In the genomic region with DNA sequence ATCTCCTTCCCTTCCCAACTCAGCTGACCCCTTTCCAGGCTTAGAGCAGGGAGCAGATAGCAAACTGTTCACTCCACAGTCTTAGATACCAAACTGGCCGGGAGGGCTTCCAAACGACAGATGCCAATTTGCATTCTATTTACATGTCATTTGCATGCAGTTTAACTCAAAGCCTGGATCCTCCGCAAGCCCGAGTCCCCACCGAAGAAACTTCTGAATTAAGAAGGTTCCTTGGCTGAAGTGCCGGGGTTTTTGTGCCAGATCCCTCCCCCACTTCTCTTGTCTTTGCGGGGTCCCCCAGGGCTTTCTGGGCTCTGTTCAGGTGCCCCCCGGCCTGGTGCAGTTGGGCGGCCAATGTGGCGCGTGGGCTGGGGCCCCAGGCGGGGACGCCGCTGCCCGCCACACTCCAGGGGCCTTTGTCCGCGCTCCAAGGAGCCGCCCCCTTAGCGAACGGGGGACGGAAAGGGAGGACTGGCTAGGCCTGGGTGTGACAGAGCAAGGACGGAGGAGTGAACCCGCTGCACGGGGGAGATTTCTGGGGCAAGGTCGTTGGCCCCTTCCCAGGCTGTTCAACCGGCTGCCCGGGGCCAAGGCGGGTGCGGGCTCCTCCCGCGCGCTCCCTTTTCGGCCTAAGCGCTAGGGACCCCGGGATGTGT, we compare ENCODE assay signal across 8 cellular contexts. TPM values are rescaled to one million over a fixed set of nuclear protein-coding genes. Genes with fewer than 3 reads are reported as not detected.
A peak's percentile ranks its signal among the peaks of the same experiment; 100 is the strongest.
DNase-seq lines count a peak whose midpoint lies in the region; TF ChIP-seq lines count a peak whose summit lies in the region.

No MANE protein-coding gene starts in this region.

- DNase-seq in AG09309 (ENCODE audit: low read depth), result no peak
- DNase-seq in MG63, result no peak
- peak; percentile 62 for DNase-seq in cerebellum (ENCODE audit: low spot score)
- peak; percentile 36 to 58 for DNase-seq in lung microvascular endothelial cell (ENCODE audit: low read depth in 2 of 2)
- peak; percentile 52 to 65 for DNase-seq in thyroid gland
- no peak for DNase-seq in germinal center (ENCODE audit: low spot score)
- DNase-seq in NK-92 (lab: John Stamatoyannopoulos, UW; ENCODE audit: unreplicated experiment), result no peak
- DNase-seq in SW480 (ENCODE audit: low spot score), result no peak

- H3K9me3 ChIP-seq in MG63 (no peaks in the 10 kb centered on the region), thyroid gland (no peaks in the 10 kb centered on the region)

- H3K4me1 ChIP-seq in thyroid gland, result peaks cover 12 to 15% of the 10 kb centered on the region in 2 donors

- H3K27ac ChIP-seq in thyroid gland, result peak overlapping the region; percentile 27 to 71 (median 56)

- H3K27me3 ChIP-seq in MG63 (no peaks in the 10 kb centered on the region), thyroid gland (no peaks in the 10 kb centered on the region)

- intact Hi-C loops in thyroid gland (cut with DNase I), result loop anchor here (5.0 kb wide), 1 partner anchor 166 kb away; the partner anchor contains the start of genes IQCK and KNOP1

- peak in 1 of 2 donors; percentile 28 for TF ChIP-seq POLR2A in thyroid gland (IDR thresholded peaks at IDR 0.05)

- H3K4me3 ChIP-seq in AG09309 (ENCODE audit: control insufficient read depth, low read depth, low read length) (peak overlapping the region; percentile 66), MG63 (peak overlapping the region; percentile 58; the same call in 1 of the 2 replicates), thyroid gland (replicated peaks in 1 of 3) (peak overlapping the region; percentile 36 to 76 (median 37))

- no peaks in the 10 kb centered on the region for H3K36me3 ChIP-seq in MG63
- no peaks in the 10 kb centered on the region for H3K36me3 ChIP-seq in thyroid gland

- TF ChIP-seq CTCF in AG09309 (IDR thresholded peaks at IDR 0.05; ENCODE audit: control insufficient read depth, insufficient read depth, low read depth, low read length, missing control alignments) (no peak), thyroid gland (IDR thresholded peaks at IDR 0.05) (no peak)

- WGBS in thyroid gland, 2 donors, result 4 to 8% methylated on average over 12 to 19 of the region's 35 CpGs

RNA-seq across cellular contexts. Expression of gene GPRC5B, which starts 1.2 kb away (rescaled TPM):
- 5.3 and 6.4 TPM in 2 replicates for total RNA-seq in MG63 (2014; rRNA removed; shearing (Covaris generic); ENCODE audit: low replicate concordance)
- total RNA-seq in cerebellum, result 37.1 TPM
- total RNA-seq in lung microvascular endothelial cell, result 26.6 and 110 TPM in 2 replicates
- 10 to 100 TPM; 19.9 to 34.1 (median 27.7) TPM for total RNA-seq in thyroid gland

Comparison
In these comparisons a context has a peak if more than half of its experiments do, and no peak if none do; other contexts are left out.
1. DNase-seq: peak in cerebellum (single experiment), lung microvascular endothelial cell (2 of 2) and thyroid gland (2 of 2); none in AG09309 (single experiment), MG63 (single experiment), germinal center (single experiment), NK-92 (single experiment) and SW480 (single experiment).
2. Peak in every context shown above with its lines, with median percentiles within 50 percentile points of each other: H3K4me3 ChIP-seq.